In the genomic region with DNA sequence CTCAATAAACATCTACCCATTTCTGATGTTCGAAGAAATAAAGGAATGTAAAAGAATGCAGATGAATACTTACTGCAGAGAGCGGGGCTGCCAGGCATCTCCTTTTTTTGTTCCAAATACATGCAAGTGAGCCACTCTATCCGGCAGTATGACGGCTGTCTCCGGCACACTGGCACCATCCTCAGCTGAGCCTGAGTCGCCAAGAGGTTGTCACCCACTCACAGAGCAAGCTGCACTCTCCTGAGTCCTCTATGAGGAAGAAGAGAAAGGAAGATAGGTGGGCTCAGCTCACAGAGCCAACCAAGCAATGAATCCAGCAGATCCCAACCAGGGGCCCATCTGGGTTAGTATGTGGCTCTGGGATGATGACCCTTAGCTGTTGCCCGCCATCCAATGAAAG, we compare ENCODE assay signal across 1 cellular context.
TF ChIP-seq lines count a peak whose summit lies in the region.

No MANE protein-coding gene starts in this region.

TF ChIP-seq in GM12878, 131 proteins besides CTCF, POLR2A, EP300 and RAD21:
- TF ChIP-seq SMC3 (IDR thresholded peaks at IDR 0.05; ENCODE audit: borderline replicate concordance, low read length), result no peak
- TF ChIP-seq, protein P1, sequence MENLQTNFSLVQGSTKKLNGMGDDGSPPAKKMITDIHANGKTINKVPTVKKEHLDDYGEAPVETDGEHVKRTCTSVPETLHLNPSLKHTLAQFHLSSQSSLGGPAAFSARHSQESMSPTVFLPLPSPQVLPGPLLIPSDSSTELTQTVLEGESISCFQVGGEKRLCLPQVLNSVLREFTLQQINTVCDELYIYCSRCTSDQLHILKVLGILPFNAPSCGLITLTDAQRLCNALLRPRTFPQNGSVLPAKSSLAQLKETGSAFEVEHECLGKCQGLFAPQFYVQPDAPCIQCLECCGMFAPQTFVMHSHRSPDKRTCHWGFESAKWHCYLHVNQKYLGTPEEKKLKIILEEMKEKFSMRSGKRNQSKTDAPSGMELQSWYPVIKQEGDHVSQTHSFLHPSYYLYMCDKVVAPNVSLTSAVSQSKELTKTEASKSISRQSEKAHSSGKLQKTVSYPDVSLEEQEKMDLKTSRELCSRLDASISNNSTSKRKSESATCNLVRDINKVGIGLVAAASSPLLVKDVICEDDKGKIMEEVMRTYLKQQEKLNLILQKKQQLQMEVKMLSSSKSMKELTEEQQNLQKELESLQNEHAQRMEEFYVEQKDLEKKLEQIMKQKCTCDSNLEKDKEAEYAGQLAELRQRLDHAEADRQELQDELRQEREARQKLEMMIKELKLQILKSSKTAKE (IDR thresholded peaks at IDR 0.05; ENCODE audit: low read depth, poor library complexity, severe bottlenecking), result no peak
